Comparison of ENCODE assay signal across 25 cellular contexts in the genomic region with DNA sequence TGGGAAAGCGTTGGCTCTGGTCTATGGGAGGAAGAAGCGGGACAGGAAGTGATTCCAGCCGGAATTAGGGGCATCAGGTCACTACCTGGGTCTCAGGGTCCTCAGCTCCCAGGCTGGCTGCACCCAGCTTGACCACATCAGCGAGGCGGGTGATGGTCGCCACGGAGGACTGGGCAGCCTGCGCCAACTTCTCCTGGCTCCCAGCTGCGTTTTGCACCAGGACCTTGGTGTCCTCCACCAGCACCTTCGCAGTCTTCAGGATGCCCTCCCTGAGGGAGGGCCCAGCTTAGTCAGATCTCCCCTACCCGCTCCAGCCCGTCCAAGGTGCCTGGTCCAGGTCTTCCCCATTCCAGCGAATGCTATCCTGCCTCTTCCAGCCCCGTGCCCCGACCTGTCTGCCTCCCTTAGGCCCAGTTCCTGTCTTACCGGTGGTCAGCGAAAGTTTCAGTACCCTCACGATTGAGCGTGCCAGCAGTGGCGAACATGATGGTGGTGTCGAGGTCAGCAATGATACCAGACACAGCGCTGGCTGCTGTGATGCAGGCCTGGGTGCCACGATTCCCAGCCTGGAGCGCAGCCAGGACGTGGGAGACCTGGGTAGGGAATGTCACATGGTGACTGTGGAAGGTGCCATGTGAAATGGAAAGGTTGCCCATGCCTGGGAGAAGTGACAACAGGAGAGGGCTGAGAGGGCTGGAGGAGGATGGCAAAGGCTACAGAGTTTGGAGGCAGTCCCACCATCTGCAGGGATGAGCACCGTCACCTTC. TPM values are rescaled to one million over a fixed set of nuclear protein-coding genes. Genes with fewer than 3 reads are reported as not detected.
DNase-seq lines count a peak whose midpoint lies in the region; ATAC-seq and TF ChIP-seq lines count a peak whose summit lies in the region.
"Had no signal": no experiment of that assay in that cellular context is flagged by ENCODE, and none has a peak within 500 bp of the region (broad histone marks: within the 10 kb centered on the region; RNA-seq: fewer than 3 reads in every experiment).

No MANE protein-coding gene starts in this region.

- H3K27me3 Mint-ChIP-seq in chondrocyte (ENCODE audit: low read depth), result no peaks in the 10 kb centered on the region
- H3K27me3 Mint-ChIP-seq: natural killer cell treated with Interleukin-12 subunit alpha and Interleukin-12 subunit beta and Interleukin-15 and Interleukin-18, amount 100 ng/mL, for 72 hours had no signal

- H3K9me3 ChIP-seq in HCT116 (ENCODE audit: control insufficient read depth in 1 of 2, insufficient read depth in 1 of 2, low read depth in 1 of 2, low read length in 2 of 2) (no peaks in the 10 kb centered on the region), neuronal stem cell (replicated peaks in 1 of 2; ENCODE audit: control insufficient read depth in 2 of 2, insufficient read depth in 1 of 2, low read depth in 1 of 2, low read length in 2 of 2) (no peaks in the 10 kb centered on the region)
- H3K9me3 ChIP-seq: BLaER1 treated with 17β-estradiol and CSF1 and Interleukin-3, amounts not matched to agents 10 nM and 100 nM; left lung; suprapubic skin; uterus had no signal

- TF ChIP-seq RAD21 in HCT116 (IDR thresholded peaks at IDR 0.05; ENCODE audit: low read depth), result no peak

- no peaks in the 10 kb centered on the region for H3K27me3 ChIP-seq in HCT116 (ENCODE audit: insufficient read depth, low read length)
- H3K27me3 ChIP-seq in neuronal stem cell (ENCODE audit: control insufficient read depth in 3 of 3, insufficient read depth in 3 of 3, low read depth in 1 of 3, low read length in 3 of 3), result no peaks in the 10 kb centered on the region
- no peaks in the 10 kb centered on the region for H3K27me3 ChIP-seq in brain microvascular endothelial cell (replicated peaks)
- H3K27me3 ChIP-seq: BLaER1 treated with 17β-estradiol and CSF1 and Interleukin-3, amounts not matched to agents 10 nM and 100 nM; dorsolateral prefrontal cortex; hepatocyte; left lung; suprapubic skin; uterus had no signal

- no peak for TF ChIP-seq POLR2A in HCT116 (IDR thresholded peaks at IDR 0.05; ENCODE audit: borderline replicate concordance, extremely low read depth, insufficient read depth, insufficient read length)

- TF ChIP-seq CTCF in HCT116 (IDR thresholded peaks at IDR 0.05 in 2 of 3, conservative IDR thresholded peaks at IDR 0.05 in 1 of 3; ENCODE audit: borderline replicate concordance in 1 of 3, insufficient read depth in 1 of 3, low read depth in 2 of 3, low read length in 2 of 3) (no peak), chondrocyte (IDR thresholded peaks at IDR 0.05) (no peak), brain microvascular endothelial cell (IDR thresholded peaks at IDR 0.05; ENCODE audit: low read depth, low read length, missing control alignments) (no peak)

- BruUV-seq in HCT116 (replicated peaks; lab: Mats Ljungman, UMichigan), result TSS peak; percentile 44

- no peak overlapping the region for H3K18ac ChIP-seq in neuronal stem cell (ENCODE audit: low read length)

- H3K4me3 ChIP-seq in HCT116 (replicated peaks in 1 of 2; ENCODE audit: low read depth in 1 of 2, low read length in 2 of 2), result no peak overlapping the region
- H3K4me3 ChIP-seq in neuronal stem cell (ENCODE audit: low read length in 2 of 2), result peak overlapping the region in 1 of 2 donors; percentile 12
- no peak overlapping the region for H3K4me3 ChIP-seq in brain microvascular endothelial cell (ENCODE audit: low read depth, low read length)
- H3K4me3 ChIP-seq: BLaER1 treated with 17β-estradiol and CSF1 and Interleukin-3, amounts not matched to agents 10 nM and 100 nM; dorsolateral prefrontal cortex; hepatocyte; left lung; suprapubic skin; uterus had no signal

- H4K8ac ChIP-seq in neuronal stem cell (ENCODE audit: low read depth, low read length), result no peak overlapping the region

- H2AK5ac ChIP-seq in neuronal stem cell (ENCODE audit: low read depth, low read length), result no peak overlapping the region

- H3K4me2 ChIP-seq in HCT116 (ENCODE audit: low read length) (no peak overlapping the region), neuronal stem cell (ENCODE audit: insufficient read depth, low read length, poor library complexity, severe bottlenecking) (no peak overlapping the region)
- H3K4me2 ChIP-seq: BLaER1 treated with 17β-estradiol and CSF1 and Interleukin-3, amounts not matched to agents 10 nM and 100 nM; hepatocyte had no signal

- intact Hi-C loops in HCT116 (cut with micrococcal nuclease), result no loop called here

- no peaks in the 10 kb centered on the region for H3K79me1 ChIP-seq in neuronal stem cell (ENCODE audit: low read depth, low read length)

- no peaks in the 10 kb centered on the region for H3K9me3 Mint-ChIP-seq in chondrocyte (ENCODE audit: low read depth)
- H3K9me3 Mint-ChIP-seq: HFFc6; immature natural killer cell; natural killer cell treated with Interleukin-12 subunit alpha and Interleukin-12 subunit beta and Interleukin-15 and Interleukin-18, amount 100 ng/mL, for 72 hours had no signal

- H2BK12ac ChIP-seq in neuronal stem cell (ENCODE audit: low read length), result no peak overlapping the region

- no peak overlapping the region for H2BK15ac ChIP-seq in neuronal stem cell (ENCODE audit: low read length)

- H3K4me1 ChIP-seq in HCT116 (ENCODE audit: control insufficient read depth in 1 of 2, insufficient read depth in 2 of 2, low read length in 2 of 2) (no peaks in the 10 kb centered on the region), neuronal stem cell (ENCODE audit: control insufficient read depth in 2 of 2, insufficient read depth in 1 of 2, low read depth in 1 of 2, low read length in 2 of 2) (no peaks in the 10 kb centered on the region)
- H3K4me1 ChIP-seq: BLaER1 treated with 17β-estradiol and CSF1 and Interleukin-3, amounts not matched to agents 10 nM and 100 nM; left lung; parathyroid adenoma; suprapubic skin; uterus had no signal

- no peak for ATAC-seq in HCT116
- ATAC-seq: activated CD4-positive, CD25-positive, alpha-beta regulatory T cell treated with anti-CD3 and anti-CD28 coated beads, Interleukin-2, amount 50 U/mL, for 24 hours; natural killer cell treated with Interleukin-12 subunit alpha and Interleukin-12 subunit beta and Interleukin-15 and Interleukin-18, amount 100 ng/mL, for 72 hours had no signal

- no peak overlapping the region for H3K4me3 Mint-ChIP-seq in chondrocyte (ENCODE audit: unreplicated experiment)
- H3K4me3 Mint-ChIP-seq: HFFc6; natural killer cell treated with Interleukin-12 subunit alpha and Interleukin-12 subunit beta and Interleukin-15 and Interleukin-18, amount 100 ng/mL, for 72 hours had no signal

- RAD21 ChIA-PET in HCT116 (lab: Charles Lee; ENCODE audit: low non-redundant PET in 1 of 2, low total read pairs in 2 of 2, uncharacterized antibody in 2 of 2, unreplicated experiment in 2 of 2), result no interaction called here

- in situ Hi-C loops in brain microvascular endothelial cell (cut with HindIII; ENCODE audit: low pct_ligation_motif_present, low sequenced_read_pairs), result no loop called here

- POLR2A ChIA-PET in HCT116 (lab: Charles Lee), result no interaction called here

- no peaks in the 10 kb centered on the region for H3K79me2 ChIP-seq in HCT116 (ENCODE audit: insufficient read depth, low read length)
- H3K79me2 ChIP-seq: hepatocyte, parathyroid adenoma had no signal

- H3K36me3 Mint-ChIP-seq in chondrocyte (ENCODE audit: low read depth), result peaks cover 55% of the 10 kb centered on the region

- DNase-seq in HCT116 (ENCODE audit: low read depth, low spot score) (no peak), chondrocyte (ENCODE audit: low spot score) (no peak), neuronal stem cell (ENCODE audit: low spot score) (no peak), brain microvascular endothelial cell (no peak), glomerular visceral epithelial cell (ENCODE audit: extremely low spot score) (no peak), NCI-H345 (lab: John Stamatoyannopoulos, UW) (no peak)
- DNase-seq: activated naive CD4-positive, alpha-beta T cell treated with Interleukin-2 at 50 U/mL for 16 hours; activated T-cell treated with anti-CD3 and anti-CD28 coated beads, Interleukin-2, amount 50 U/mL, for 1 hour; amniotic stem cell; central memory CD4-positive, alpha-beta T cell; dorsolateral prefrontal cortex; HFFc6; immature natural killer cell; Karpas-422; left lung; NCI-H187 treated with DMSO at 0.1 percent for 48 hours; OCI-M1; SHP77 treated with DMSO at 0.1 percent for 48 hours; uterus had no signal

- no peak overlapping the region for H3K9ac ChIP-seq in HCT116 (ENCODE audit: low read length)
- peak overlapping the region; percentile 3 for H3K9ac ChIP-seq in neuronal stem cell (ENCODE audit: low read depth, low read length, poor library complexity)
- H3K9ac ChIP-seq: BLaER1 treated with 17β-estradiol and CSF1 and Interleukin-3, amounts not matched to agents 10 nM and 100 nM; parathyroid adenoma had no signal

- H3K36me3 ChIP-seq in HCT116 (ENCODE audit: control insufficient read depth in 1 of 2, insufficient read depth in 2 of 2, low read length in 2 of 2), result peaks cover 65 to 80% of the 10 kb centered on the region in 2 experiments
- H3K36me3 ChIP-seq in neuronal stem cell (replicated peaks in 1 of 2; ENCODE audit: control insufficient read depth in 2 of 2, insufficient read depth in 2 of 2, low read length in 2 of 2), result peaks cover 81 to 98% of the 10 kb centered on the region in 2 donors
- H3K36me3 ChIP-seq in brain microvascular endothelial cell (replicated peaks), result peaks cover 100% of the 10 kb centered on the region
- H3K36me3 ChIP-seq: uterus had no signal

- H3K27ac ChIP-seq in HCT116 (ENCODE audit: low read depth, low read length) (no peak overlapping the region), neuronal stem cell (replicated peaks; ENCODE audit: low read length) (no peak overlapping the region), brain microvascular endothelial cell (no peak overlapping the region)
- H3K27ac ChIP-seq: BLaER1 treated with 17β-estradiol and CSF1 and Interleukin-3, amounts not matched to agents 10 nM and 100 nM; hepatocyte; parathyroid adenoma; suprapubic skin; uterus had no signal

- H4K20me1 ChIP-seq in HCT116 (ENCODE audit: insufficient read depth), result no peaks in the 10 kb centered on the region

- no peak overlapping the region for H2BK5ac ChIP-seq in neuronal stem cell (ENCODE audit: low read length)

- no peaks in the 10 kb centered on the region for H3K4me1 Mint-ChIP-seq in chondrocyte (ENCODE audit: low read depth)
- H3K4me1 Mint-ChIP-seq: immature natural killer cell had no signal

- no peak overlapping the region for H3K4ac ChIP-seq in neuronal stem cell (ENCODE audit: low read length)

- no peak overlapping the region for H4K91ac ChIP-seq in neuronal stem cell (ENCODE audit: low read depth, low read length, poor library complexity)

- peak overlapping the region; percentile 65 for H3K27ac Mint-ChIP-seq in chondrocyte (ENCODE audit: unreplicated experiment)
- H3K27ac Mint-ChIP-seq: natural killer cell treated with Interleukin-12 subunit alpha and Interleukin-12 subunit beta and Interleukin-15 and Interleukin-18, amount 100 ng/mL, for 72 hours had no signal

- CTCF ChIA-PET in HCT116 (lab: Charles Lee), result no interaction called here

- no CpG with 5 or more reads among the region's 26 CpGs for WGBS in neuronal stem cell (ENCODE audit: extremely low coverage in 2 of 2, insufficient read length in 2 of 2, insufficient replicate concordance in 1 of 2), 2 donors

- H3K14ac ChIP-seq in neuronal stem cell (ENCODE audit: low read length), result no peak overlapping the region

- no peaks in the 10 kb centered on the region for H3K9me2 ChIP-seq in HCT116 (ENCODE audit: insufficient read depth)

- no peak overlapping the region for H2BK120ac ChIP-seq in neuronal stem cell (ENCODE audit: low read depth, low read length)

- no peak overlapping the region for H3K23ac ChIP-seq in neuronal stem cell (ENCODE audit: low read depth, low read length, poor library complexity)

- H2AFZ ChIP-seq in HCT116 (ENCODE audit: low read depth, low read length, poor library complexity, severe bottlenecking), result no peak overlapping the region
- H2AFZ ChIP-seq in neuronal stem cell (ENCODE audit: low read length), result no peak overlapping the region
- H2AFZ ChIP-seq: hepatocyte, parathyroid adenoma had no signal

RNA-seq across cellular contexts. Expression of gene TPM2, which starts 14.4 kb away (rescaled TPM):
- total RNA-seq in HCT116 (2021; ENCODE audit: unreplicated experiment), result 278 TPM
- 321 and 354 TPM in 2 replicates for polyA plus RNA-seq in HCT116 (2012)
- 498 to 2,023 TPM (median 2,016 TPM) in 3 replicates for total RNA-seq in chondrocyte
- 345 TPM for polyA plus RNA-seq in neuronal stem cell (2013, experiment 1 of 2)
- polyA plus RNA-seq in neuronal stem cell (2013, experiment 2 of 2), result 336 TPM

RNA-seq across cellular contexts. Expression of gene TLN1, which starts 27.9 kb away (rescaled TPM):
- total RNA-seq in HCT116 (2021; ENCODE audit: unreplicated experiment) (144 TPM), chondrocyte (490 to 684 TPM (median 655 TPM) in 3 replicates)
- 128 and 171 TPM in 2 replicates for polyA plus RNA-seq in HCT116 (2012)
- polyA plus RNA-seq in neuronal stem cell (2013, experiment 1 of 2), result 18.4 TPM
- polyA plus RNA-seq in neuronal stem cell (2013, experiment 2 of 2), result 18.5 TPM

RNA-seq across cellular contexts. Expression of gene CREB3, which starts 28.4 kb away (rescaled TPM):
- 22.3 TPM for total RNA-seq in HCT116 (2021; ENCODE audit: unreplicated experiment)
- polyA plus RNA-seq in HCT116 (2012), result 24.1 and 24.6 TPM in 2 replicates
- total RNA-seq in chondrocyte, result 55.5 to 63.4 TPM (median 56.7 TPM) in 3 replicates
- 23.0 TPM for polyA plus RNA-seq in neuronal stem cell (2013, experiment 1 of 2)
- 21.8 TPM for polyA plus RNA-seq in neuronal stem cell (2013, experiment 2 of 2)

RNA-seq across cellular contexts. Expression of gene CA9, which starts 30.4 kb away (rescaled TPM):
- total RNA-seq in HCT116 (2021; ENCODE audit: unreplicated experiment) (8.5 TPM), chondrocyte (2.9 to 3.6 TPM in 2 of 3 replicates, not detected in the other)
- polyA plus RNA-seq in HCT116 (2012), result 27.6 and 29.4 TPM in 2 replicates
- 1.1 TPM for polyA plus RNA-seq in neuronal stem cell (2013, experiment 1 of 2)
- polyA plus RNA-seq in neuronal stem cell (2013, experiment 2 of 2), result 1.7 TPM
- total RNA-seq: natural killer cell treated with Interleukin-12 subunit alpha and Interleukin-12 subunit beta and Interleukin-15 and Interleukin-18, amount 100 ng/mL, for 72 hours had no signal
- polyA plus RNA-seq: immature natural killer cell had no signal

RNA-seq across cellular contexts. Expression of gene ARHGEF39, which starts 39.1 kb away (rescaled TPM):
- 29.8 TPM for total RNA-seq in HCT116 (2021; ENCODE audit: unreplicated experiment)
- polyA plus RNA-seq in HCT116 (2012), result 18.1 and 23.4 TPM in 2 replicates
- total RNA-seq in chondrocyte, result 0.79 to 2.3 TPM (median 0.85 TPM) in 3 replicates
- polyA plus RNA-seq in neuronal stem cell (2013, experiment 1 of 2), result 22.9 TPM
- polyA plus RNA-seq in neuronal stem cell (2013, experiment 2 of 2), result 23.5 TPM
